Comparison of ENCODE assay signal across 8 cellular contexts in genomic region chr14:32588448-32589320, GRCh38.
DNase-seq lines count a peak whose midpoint lies in the region; ATAC-seq and TF ChIP-seq lines count a peak whose summit lies in the region.

No MANE protein-coding gene starts in this region.

- no peaks in the 10 kb centered on the region for H3K9me3 ChIP-seq in SK-N-SH

- CTCF ChIA-PET in SK-N-SH (lab: Yijun Ruan, JAX), result interaction anchor here (0.9 to 2.0 kb wide), 13 partner anchors 8 to 1204 kb away, joined by 3 to 8 read pairs (median 3); no protein-coding TSS in a partner anchor

- H3K4me1 Mint-ChIP-seq in natural killer cell treated with Interleukin-12 subunit alpha and Interleukin-12 subunit beta and Interleukin-15 and Interleukin-18, amount 100 ng/mL, for 72 hours (ENCODE audit: low read depth in 2 of 2), result no peaks in the 10 kb centered on the region

- H3K9me3 Mint-ChIP-seq in natural killer cell treated with Interleukin-12 subunit alpha and Interleukin-12 subunit beta and Interleukin-15 and Interleukin-18, amount 100 ng/mL, for 72 hours, result no peaks in the 10 kb centered on the region

- H3K36me3 ChIP-seq in SK-N-SH (replicated peaks in 1 of 2; ENCODE audit: control insufficient read depth in 1 of 2, insufficient read depth in 2 of 2, low read length in 1 of 2) (peaks cover 0 to 10% of the 10 kb centered on the region in 2 experiments), KMS-11 (ENCODE audit: insufficient read depth) (no peaks in the 10 kb centered on the region)

- TF ChIP-seq RAD21 in SK-N-SH (IDR thresholded peaks at IDR 0.05; ENCODE audit: low read length), result peak; percentile 76

- 58% methylated on average over 6 of the region's 6 CpGs for WGBS in SK-N-SH (ENCODE audit: low lambda C conversion rate)

- H3K27me3 ChIP-seq in SK-N-SH (ENCODE audit: insufficient read depth) (no peaks in the 10 kb centered on the region), KMS-11 (ENCODE audit: insufficient read depth, low read depth) (no peaks in the 10 kb centered on the region)

- TF ChIP-seq CTCF in SK-N-SH (IDR thresholded peaks at IDR 0.05), result peak; percentile 75
- peak; percentile 70 for TF ChIP-seq CTCF in KMS-11 (conservative IDR thresholded peaks at IDR 0.05; ENCODE audit: low read depth, low read length)

- no peaks in the 10 kb centered on the region for H3K36me3 Mint-ChIP-seq in natural killer cell treated with Interleukin-12 subunit alpha and Interleukin-12 subunit beta and Interleukin-15 and Interleukin-18, amount 100 ng/mL, for 72 hours

- H3K27me3 Mint-ChIP-seq in natural killer cell treated with Interleukin-12 subunit alpha and Interleukin-12 subunit beta and Interleukin-15 and Interleukin-18, amount 100 ng/mL, for 72 hours, result no peaks in the 10 kb centered on the region

- H3K4me3 Mint-ChIP-seq in natural killer cell treated with Interleukin-12 subunit alpha and Interleukin-12 subunit beta and Interleukin-15 and Interleukin-18, amount 100 ng/mL, for 72 hours, result no peak overlapping the region

- H4K20me1 ChIP-seq in SK-N-SH (ENCODE audit: insufficient read depth), result no peaks in the 10 kb centered on the region
- H4K20me1 ChIP-seq in KMS-11 (ENCODE audit: insufficient read depth), result no peaks in the 10 kb centered on the region

- H3K4me2 ChIP-seq in SK-N-SH (no peak overlapping the region), KMS-11 (no peak overlapping the region)

- H3K9ac ChIP-seq in SK-N-SH, result no peak overlapping the region
- no peak overlapping the region for H3K9ac ChIP-seq in KMS-11

- H3K79me2 ChIP-seq in SK-N-SH (ENCODE audit: insufficient read depth), result no peaks in the 10 kb centered on the region
- no peaks in the 10 kb centered on the region for H3K79me2 ChIP-seq in KMS-11 (ENCODE audit: insufficient read depth, low read depth)

- no peak overlapping the region for H3K27ac Mint-ChIP-seq in natural killer cell treated with Interleukin-12 subunit alpha and Interleukin-12 subunit beta and Interleukin-15 and Interleukin-18, amount 100 ng/mL, for 72 hours

- no peaks in the 10 kb centered on the region for H3K9me2 ChIP-seq in SK-N-SH

- no peak overlapping the region for H3K4me3 ChIP-seq in SK-N-SH (ENCODE audit: low read depth in 2 of 2, low read length in 1 of 2)
- no peak overlapping the region for H3K4me3 ChIP-seq in KMS-11 (IDR thresholded peaks at IDR 0.05; ENCODE audit: insufficient read depth, low read depth, low read length)

- H3K4me1 ChIP-seq in SK-N-SH (ENCODE audit: control insufficient read depth in 1 of 2, insufficient read depth in 2 of 2, low read depth in 1 of 2, low read length in 1 of 2) (peaks cover 3 to 20% of the 10 kb centered on the region in 2 experiments; a peak in 3 of 4 replicates), KMS-11 (ENCODE audit: low read depth, poor library complexity, severe bottlenecking) (no peaks in the 10 kb centered on the region)

- POLR2A ChIA-PET in SK-N-SH (lab: Yijun Ruan, JAX), result no interaction called here

- H3F3A ChIP-seq in SK-N-SH (replicated peaks; ENCODE audit: insufficient read depth), result peaks cover 18% of the 10 kb centered on the region

- DNase-seq in SK-N-SH (peak; percentile 17), astrocyte of the hippocampus (ENCODE audit: low read depth, low spot score) (peak; percentile 75), lung microvascular endothelial cell (ENCODE audit: low read depth in 2 of 2) (peak; percentile 50 to 54), occipital lobe (lab: John Stamatoyannopoulos, UW) (no peak), amniotic stem cell (lab: John Stamatoyannopoulos, UW) (no peak)
- no peak for DNase-seq in natural killer cell treated with Interleukin-12 subunit alpha and Interleukin-12 subunit beta and Interleukin-15 and Interleukin-18, amount 100 ng/mL, for 72 hours (ENCODE audit: low spot score)

- no peak overlapping the region for H3K27ac ChIP-seq in SK-N-SH (ENCODE audit: low read depth in 2 of 2, low read length in 1 of 2)
- no peak overlapping the region for H3K27ac ChIP-seq in KMS-11

- H2AFZ ChIP-seq in SK-N-SH (ENCODE audit: low read depth), result no peak overlapping the region
- H2AFZ ChIP-seq in KMS-11 (ENCODE audit: low read depth), result no peak overlapping the region

- no peak for TF ChIP-seq EP300 in SK-N-SH (IDR thresholded peaks at IDR 0.05; ENCODE audit: borderline replicate concordance in 1 of 2, low read depth in 1 of 2, low read length in 1 of 2)

- ATAC-seq in SK-N-SH treated with all-trans-retinoic acid at 6 μM for 48 hours, result no peak
- no peak for ATAC-seq in natural killer cell treated with Interleukin-12 subunit alpha and Interleukin-12 subunit beta and Interleukin-15 and Interleukin-18, amount 100 ng/mL, for 72 hours

TF ChIP-seq in SK-N-SH, 30 proteins besides CTCF, POLR2A, EP300 and RAD21:
- TF ChIP-seq SMC3 (IDR thresholded peaks at IDR 0.05; ENCODE audit: low read depth, low read length), result peak; percentile 47
- no peak for TF ChIP-seq MXI1 (IDR thresholded peaks at IDR 0.05; ENCODE audit: low read depth, low read length)

TF ChIP-seq in SK-N-SH treated with all-trans-retinoic acid at 6 μM for 48 hours, 23 proteins besides CTCF, POLR2A, EP300 and RAD21 (continues in another document):
- TF ChIP-seq PATZ1 (CRISPR knock-in tag; IDR thresholded peaks at IDR 0.05; ENCODE audit: borderline replicate concordance) (no peak), BACH2 (CRISPR knock-in tag; IDR thresholded peaks at IDR 0.05; ENCODE audit: borderline replicate concordance) (no peak), CSRNP3 (CRISPR knock-in tag; IDR thresholded peaks at IDR 0.05) (no peak), ZFP30 (CRISPR knock-in tag; IDR thresholded peaks at IDR 0.05) (no peak), ZC3H10 (CRISPR knock-in tag; IDR thresholded peaks at IDR 0.05) (no peak), ZNF8 (CRISPR knock-in tag; IDR thresholded peaks at IDR 0.05) (no peak), ARNTL (CRISPR knock-in tag; IDR thresholded peaks at IDR 0.05; ENCODE audit: borderline replicate concordance, low read depth) (no peak), TCF4 (CRISPR knock-in tag; IDR thresholded peaks at IDR 0.05; ENCODE audit: borderline replicate concordance) (no peak), POU6F1 (CRISPR knock-in tag; IDR thresholded peaks at IDR 0.05; ENCODE audit: borderline replicate concordance, low read depth) (no peak), ESRRG (CRISPR knock-in tag; IDR thresholded peaks at IDR 0.05) (no peak), SNAI2 (CRISPR knock-in tag; IDR thresholded peaks at IDR 0.05) (no peak), ZNF70 (CRISPR knock-in tag; IDR thresholded peaks at IDR 0.05) (no peak), RARB (CRISPR knock-in tag; IDR thresholded peaks at IDR 0.05) (no peak), ISL1 (CRISPR knock-in tag; IDR thresholded peaks at IDR 0.05) (no peak)

Comparison
In these comparisons a context has a peak if more than half of its experiments do, and no peak if none do; other contexts are left out.
1. DNase-seq: peak in SK-N-SH (single experiment), astrocyte of the hippocampus (single experiment) and lung microvascular endothelial cell (2 of 2); none in natural killer cell treated with Interleukin-12 subunit alpha and Interleukin-12 subunit beta and Interleukin-15 and Interleukin-18, amount 100 ng/mL, for 72 hours (single experiment), occipital lobe (single experiment) and amniotic stem cell (single experiment).